ENCODE assay signal across 1 cellular context in genomic region chr16:24993722-24994686, GRCh38.
TF ChIP-seq lines count a peak whose summit lies in the region.

No MANE protein-coding gene starts in this region.

TF ChIP-seq in endothelial cell of umbilical vein, 7 proteins besides CTCF, POLR2A, EP300 and RAD21:
- peak; percentile 57 for TF ChIP-seq JUN (IDR thresholded peaks at IDR 0.05; ENCODE audit: borderline replicate concordance, insufficient read depth, insufficient read length, low read depth)
- peak; percentile 84 for TF ChIP-seq FOS (IDR thresholded peaks at IDR 0.05; ENCODE audit: borderline replicate concordance, insufficient read depth, low read length)
- no peak for TF ChIP-seq EZH2 (IDR thresholded peaks at IDR 0.05; ENCODE audit: borderline replicate concordance, low read depth, low read length, severe bottlenecking)
- TF ChIP-seq POLR2AphosphoS5 (IDR thresholded peaks at IDR 0.05; ENCODE audit: insufficient read depth, low read depth, low read length): peak; percentile 21
TF ChIP-seq in endothelial cell of umbilical vein: peak in this region for 3.
